8 cellular contexts compared by ENCODE assay signal in the genomic region with DNA sequence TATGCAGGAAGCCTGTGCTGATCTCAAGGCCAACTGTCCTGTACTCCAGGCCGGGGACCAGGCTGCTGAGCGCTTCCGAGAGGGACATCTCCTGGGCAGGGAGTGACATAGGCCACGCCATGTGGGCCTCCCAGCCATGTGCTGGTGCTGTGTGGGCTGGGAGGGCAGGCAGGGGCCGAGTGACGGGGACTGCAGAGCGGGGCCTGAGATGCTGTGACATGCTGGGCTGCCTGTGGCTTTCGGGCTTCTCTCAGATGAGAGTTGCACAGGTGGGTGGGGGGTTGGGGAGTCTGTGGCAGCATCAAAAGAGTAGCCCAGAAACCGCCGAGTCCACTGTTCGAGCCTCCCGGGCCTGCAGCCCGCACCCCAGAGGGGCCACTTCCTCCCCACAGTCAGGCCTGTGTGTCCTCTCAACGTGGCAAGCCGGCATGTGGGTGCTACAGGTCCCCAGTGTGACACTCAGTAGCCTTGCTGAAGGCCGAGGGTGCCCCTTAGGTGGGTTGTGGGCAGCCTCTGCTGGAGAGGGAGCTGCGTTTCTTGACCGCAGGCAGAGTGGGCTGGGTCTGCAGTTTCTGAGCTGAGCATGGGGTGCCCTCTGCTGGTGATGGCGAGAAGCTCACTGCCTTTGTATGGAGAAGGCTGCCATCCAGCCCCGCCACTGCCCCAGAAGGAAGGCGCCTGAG.
A peak's percentile ranks its signal among the peaks of the same experiment; 100 is the strongest.
DNase-seq lines count a peak whose midpoint lies in the region; ATAC-seq and TF ChIP-seq lines count a peak whose summit lies in the region.

No MANE protein-coding gene starts in this region.

- DNase-seq in NCI-H2081 (lab: John Stamatoyannopoulos, UW) (peak; percentile 12 to 59), NCI-H2081 treated with DMSO at 0.1 percent for 48 hours (lab: John Stamatoyannopoulos, UW) (no peak), NCI-H2029 treated with DMSO at 0.1 percent for 48 hours (lab: John Stamatoyannopoulos, UW) (peak; percentile 10), WERI-Rb-1 (peak; percentile 87), T47D (ENCODE audit: low read depth in 1 of 2, low spot score in 1 of 2) (peak; percentile 62 to 83), islet precursor cell (peak; percentile 91)
- DNase-seq in stimulated activated CD4-positive, alpha-beta T cell treated with anti-CD3 and anti-CD28 coated beads, Interleukin-12 subunit alpha, Interleukin-12 subunit beta, amount 100 ng/mL, for 24 hours (ENCODE audit: low read depth in 2 of 2), result peak; percentile 45 to 81

- H3K9me3 ChIP-seq in WERI-Rb-1 (ENCODE audit: severe bottlenecking), result no peaks in the 10 kb centered on the region

- no peak for ATAC-seq in GM18858 (IDR thresholded peaks at IDR 0.05; ENCODE audit: unreplicated experiment)

- peak; percentile 94 for TF ChIP-seq CTCF in WERI-Rb-1 (IDR thresholded peaks at IDR 0.05; ENCODE audit: low read depth, low read length)

- no peaks in the 10 kb centered on the region for H3K27me3 ChIP-seq in WERI-Rb-1 (ENCODE audit: insufficient read depth, low read depth, severe bottlenecking)

- in situ Hi-C loops in T47D (cut with HindIII; ENCODE audit: low pct_unique_long_range_greater_than_20kb, low sequenced_read_pairs), result no loop called here

- peaks cover 79% of the 10 kb centered on the region for H3K36me3 ChIP-seq in WERI-Rb-1

- no peak overlapping the region for H3K4me3 ChIP-seq in WERI-Rb-1 (ENCODE audit: low read depth, low read length)

- H3K27ac ChIP-seq in WERI-Rb-1, result peak overlapping the region; percentile 49
